8 cellular contexts compared by ENCODE assay signal in the genomic region with DNA sequence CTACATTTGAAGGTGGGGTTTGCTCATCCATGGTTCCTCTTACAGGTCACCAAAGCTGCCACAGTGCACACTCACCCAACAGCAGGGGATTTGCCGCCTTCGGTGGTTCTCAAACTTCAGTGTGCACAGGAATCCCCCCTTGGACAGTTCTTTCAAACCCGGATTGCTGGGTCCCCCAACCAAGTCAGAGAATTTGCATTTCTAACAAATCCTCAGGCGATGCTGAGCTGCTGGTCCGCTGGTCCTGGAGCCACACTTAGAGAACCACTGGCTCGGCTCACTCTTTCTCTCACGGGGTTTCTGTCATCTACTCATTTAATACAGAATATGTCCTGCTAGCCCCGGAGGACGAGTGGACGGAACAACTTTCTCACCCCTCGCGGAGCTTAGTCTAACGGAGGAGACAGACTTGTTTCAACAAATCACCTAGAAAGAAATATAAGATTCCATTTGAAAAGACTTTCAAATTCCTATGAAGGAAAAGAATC. TPM values are rescaled to one million over a fixed set of nuclear protein-coding genes. Genes with fewer than 3 reads are reported as not detected.
A peak's percentile ranks its signal among the peaks of the same experiment; 100 is the strongest.
DNase-seq lines count a peak whose midpoint lies in the region; ATAC-seq, FAIRE-seq and TF ChIP-seq lines count a peak whose summit lies in the region.

No MANE protein-coding gene starts in this region.

- H3K36me3 Mint-ChIP-seq in activated naive CD4-positive, alpha-beta T cell treated with anti-CD3 and anti-CD28 coated beads, Interleukin-2, amount 50 U/mL, for 72 hours, result peaks cover 0 to 9% of the 10 kb centered on the region in 2 donors

- H3K27ac Mint-ChIP-seq in activated naive CD4-positive, alpha-beta T cell treated with anti-CD3 and anti-CD28 coated beads, Interleukin-2, amount 50 U/mL, for 72 hours, result peak overlapping the region; percentile 44 to 97
- peak overlapping the region; percentile 89 to 96 for H3K27ac Mint-ChIP-seq in stimulated activated naive CD8-positive, alpha-beta T cell treated with anti-CD3 and anti-CD28 coated beads, Interleukin-15, amount 100 ng/mL, for 72 hours

- peaks cover 90% of the 10 kb centered on the region for H3K4me1 Mint-ChIP-seq in stimulated activated naive CD8-positive, alpha-beta T cell treated with anti-CD3 and anti-CD28 coated beads, Interleukin-15, amount 100 ng/mL, for 72 hours

- H3K36me3 ChIP-seq in kidney (ENCODE audit: control insufficient read depth in 1 of 2, insufficient read depth in 2 of 2, low read length in 2 of 2), result no peaks in the 10 kb centered on the region
- no peaks in the 10 kb centered on the region for H3K36me3 ChIP-seq in mucosa of descending colon (ENCODE audit: low read depth)

- ATAC-seq in activated naive CD4-positive, alpha-beta T cell treated with anti-CD3 and anti-CD28 coated beads, Interleukin-2, amount 50 U/mL, for 72 hours, result no peak
- ATAC-seq in stimulated activated naive CD8-positive, alpha-beta T cell treated with anti-CD3 and anti-CD28 coated beads, Interleukin-15, amount 100 ng/mL, for 72 hours, result no peak
- no peak for ATAC-seq in mucosa of descending colon
- ATAC-seq in HG02642 (IDR thresholded peaks at IDR 0.05; ENCODE audit: poor library complexity, unreplicated experiment), result no peak
- no peak for ATAC-seq in GM18858 (IDR thresholded peaks at IDR 0.05; ENCODE audit: unreplicated experiment)

- H3K27me3 Mint-ChIP-seq in stimulated activated naive CD8-positive, alpha-beta T cell treated with anti-CD3 and anti-CD28 coated beads, Interleukin-15, amount 100 ng/mL, for 72 hours, result no peaks in the 10 kb centered on the region

- no peaks in the 10 kb centered on the region for H3K9me3 Mint-ChIP-seq in activated naive CD4-positive, alpha-beta T cell treated with anti-CD3 and anti-CD28 coated beads, Interleukin-2, amount 50 U/mL, for 72 hours
- H3K9me3 Mint-ChIP-seq in stimulated activated naive CD8-positive, alpha-beta T cell treated with anti-CD3 and anti-CD28 coated beads, Interleukin-15, amount 100 ng/mL, for 72 hours, result no peaks in the 10 kb centered on the region

- H3K4me1 ChIP-seq in kidney (ENCODE audit: control insufficient read depth in 1 of 2, insufficient read depth in 1 of 2, low read depth in 1 of 2, low read length in 2 of 2), result peaks cover 36 to 42% of the 10 kb centered on the region in 2 donors
- H3K4me1 ChIP-seq in mucosa of descending colon (ENCODE audit: low read depth), result peaks cover 49% of the 10 kb centered on the region

- H3K4me3 Mint-ChIP-seq in stimulated activated naive CD8-positive, alpha-beta T cell treated with anti-CD3 and anti-CD28 coated beads, Interleukin-15, amount 100 ng/mL, for 72 hours, result peak overlapping the region; percentile 73 to 86

- FAIRE-seq in kidney (lab: Jason Lieb, UNC), result no peak

- TF ChIP-seq EP300 in Ishikawa (IDR thresholded peaks at IDR 0.05; ENCODE audit: borderline replicate concordance), result no peak

- intact Hi-C loops in kidney (cut with DNase I) (loop anchor here (10.0 kb wide), 1 partner anchor 572 kb away; no protein-coding TSS in a partner anchor), mucosa of descending colon (cut with DNase I, micrococcal nuclease) (loop anchor here (5.0 to 10.0 kb wide), 4 partner anchors 562 to 875 kb away; no protein-coding TSS in a partner anchor)

- DNase-seq in activated naive CD4-positive, alpha-beta T cell treated with anti-CD3 and anti-CD28 coated beads, Interleukin-2, amount 50 U/mL, for 72 hours (ENCODE audit: low spot score in 2 of 2), result no peak
- DNase-seq in kidney, result no peak
- DNase-seq in stimulated activated naive CD8-positive, alpha-beta T cell treated with anti-CD3 and anti-CD28 coated beads, Interleukin-15, amount 100 ng/mL, for 72 hours, result no peak
- no peak for DNase-seq in mucosa of descending colon
- DNase-seq in activated CD4-positive, CD25-positive, alpha-beta regulatory T cell treated with anti-CD3 and anti-CD28 coated beads, Interleukin-2, amount 50 U/mL, for 72 hours, result no peak

- H3K9ac ChIP-seq in kidney (ENCODE audit: low read length in 2 of 2), result peak overlapping the region; percentile 71 to 78

- peak overlapping the region; percentile 97 to 99 for H3K27ac ChIP-seq in kidney (ENCODE audit: low read depth in 2 of 2, low read length in 2 of 2)

- no peaks in the 10 kb centered on the region for H3K9me3 ChIP-seq in kidney (ENCODE audit: control insufficient read depth in 1 of 2, low read length in 2 of 2)
- no peaks in the 10 kb centered on the region for H3K9me3 ChIP-seq in mucosa of descending colon

- H3K4me3 ChIP-seq in kidney (ENCODE audit: low read length in 2 of 2) (peak overlapping the region; percentile 13 to 32), mucosa of descending colon (no peak overlapping the region)

- TF ChIP-seq RAD21 in Ishikawa (IDR thresholded peaks at IDR 0.05; ENCODE audit: low read depth), result no peak

- TF ChIP-seq CTCF in kidney (IDR thresholded peaks at IDR 0.05; ENCODE audit: borderline replicate concordance, extremely low read depth, insufficient read depth) (no peak), mucosa of descending colon (IDR thresholded peaks at IDR 0.05) (no peak)

TF ChIP-seq in Ishikawa, 13 proteins besides CTCF, POLR2A, EP300 and RAD21:
- 0 out of 2 replicates have a peak, but pooled peaks have one; percentile 2 for TF ChIP-seq TCF12 (IDR thresholded peaks at IDR 0.05; ENCODE audit: low read depth)
- TF ChIP-seq, protein P1, sequence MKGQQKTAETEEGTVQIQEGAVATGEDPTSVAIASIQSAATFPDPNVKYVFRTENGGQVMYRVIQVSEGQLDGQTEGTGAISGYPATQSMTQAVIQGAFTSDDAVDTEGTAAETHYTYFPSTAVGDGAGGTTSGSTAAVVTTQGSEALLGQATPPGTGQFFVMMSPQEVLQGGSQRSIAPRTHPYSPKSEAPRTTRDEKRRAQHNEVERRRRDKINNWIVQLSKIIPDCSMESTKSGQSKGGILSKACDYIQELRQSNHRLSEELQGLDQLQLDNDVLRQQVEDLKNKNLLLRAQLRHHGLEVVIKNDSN (IDR thresholded peaks at IDR 0.05), result no peak

RNA-seq across cellular contexts. Expression of gene ZFP36L1, which starts 24.1 kb away (rescaled TPM):
- total RNA-seq in activated naive CD4-positive, alpha-beta T cell treated with anti-CD3 and anti-CD28 coated beads, Interleukin-2, amount 50 U/mL, for 72 hours, result 100 to 1,000 TPM in 1 of 2 donors, 10 to 100 TPM in 1; 73.4 to 158 TPM
- total RNA-seq in kidney (289 TPM), mucosa of descending colon (100 to 1,000 TPM in 2 of 3 donors, 10 to 100 TPM in 1; 79.8 to 472 (median 103) TPM)
- 73.3 TPM for polyA plus RNA-seq in kidney (ENCODE audit: insufficient read depth, low read depth, low replicate concordance)
